In the genomic region with DNA sequence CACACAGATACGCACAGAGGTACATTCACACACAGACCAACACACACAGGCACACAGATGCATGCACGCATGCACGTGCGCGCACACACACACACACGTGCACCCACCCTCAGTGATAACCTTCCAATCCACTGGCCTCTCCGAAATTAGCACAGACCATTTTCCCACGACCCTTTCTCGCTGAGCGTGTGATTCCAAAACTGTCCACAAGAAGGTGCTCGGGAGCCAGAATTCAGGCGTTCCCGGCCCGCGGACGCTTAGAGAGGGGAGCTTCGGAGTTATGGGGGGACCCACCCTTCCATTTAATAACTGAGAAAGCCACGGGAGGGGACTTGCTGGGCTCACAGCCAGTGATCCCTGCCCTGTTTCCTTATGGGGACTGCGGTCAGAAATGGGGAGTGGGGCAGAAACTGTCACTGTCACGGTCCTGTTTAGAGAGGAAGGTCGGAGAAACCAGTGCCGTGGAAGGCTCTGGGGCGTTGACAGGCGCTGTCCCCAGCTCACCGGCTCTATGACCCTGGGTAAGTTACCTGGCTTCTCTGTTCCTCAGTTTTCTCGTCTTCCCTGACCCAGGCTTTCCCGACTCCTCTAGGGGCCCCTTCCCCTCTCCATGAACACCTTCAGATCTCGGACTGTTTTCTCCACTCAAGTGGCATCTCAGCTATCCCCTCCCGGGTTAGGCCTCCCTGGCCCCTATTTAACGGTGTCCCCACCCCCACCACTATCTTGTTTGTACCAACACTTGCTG, we compare ENCODE assay signal across 8 cellular contexts. TPM values are rescaled to one million over a fixed set of nuclear protein-coding genes. Genes with fewer than 3 reads are reported as not detected.
DNase-seq lines count a peak whose midpoint lies in the region; ATAC-seq and TF ChIP-seq lines count a peak whose summit lies in the region.

No MANE protein-coding gene starts in this region.

- H3K4me3 Mint-ChIP-seq in CD8-positive, alpha-beta T cell = peak overlapping the region; percentile 91
- peak overlapping the region; percentile 88 for H3K4me3 Mint-ChIP-seq in nephron progenitor cell

- ATAC-seq in CD8-positive, alpha-beta T cell = peak; percentile 78
- peak; percentile 76 for ATAC-seq in GM19395 (IDR thresholded peaks at IDR 0.05; ENCODE audit: unreplicated experiment)
- ATAC-seq in stimulated activated naive CD8-positive, alpha-beta T cell treated with anti-CD3 and anti-CD28 coated beads, Interleukin-15, Interleukin-2, amounts not matched to agents 100 U/mL and 50 U/mL, for 24 hours = peak; percentile 70

- peaks cover 8% of the 10 kb centered on the region for H3K27me3 Mint-ChIP-seq in CD8-positive, alpha-beta T cell (ENCODE audit: low read depth)
- peaks cover 59% of the 10 kb centered on the region for H3K27me3 Mint-ChIP-seq in nephron progenitor cell (ENCODE audit: low read depth, poor library complexity)

- peak overlapping the region; percentile 74 for H3K27ac Mint-ChIP-seq in CD8-positive, alpha-beta T cell
- H3K27ac Mint-ChIP-seq in nephron progenitor cell = no peak overlapping the region

- peak; percentile 55 to 81 (median 69) for DNase-seq in CD8-positive, alpha-beta T cell
- DNase-seq in HPDE6-E6E7 (ENCODE audit: extremely low spot score) (peak; percentile 47), PC-9 (peak in 1 of 2 experiments; percentile 60), activated T-helper 1 cell treated with Interleukin-2 at 50 U/mL for 16 hours (ENCODE audit: low read depth) (peak; percentile 40), fibroblast of the aortic adventitia (ENCODE audit: low read depth) (peak; percentile 47), nephron progenitor cell (peak; percentile 87)
- DNase-seq in stimulated activated naive CD8-positive, alpha-beta T cell treated with anti-CD3 and anti-CD28 coated beads, Interleukin-15, Interleukin-2, amounts not matched to agents 100 U/mL and 50 U/mL, for 24 hours = peak; percentile 82

- H3K4me2 ChIP-seq in PC-9 = peak overlapping the region; percentile 92

- no peaks in the 10 kb centered on the region for H3K36me3 Mint-ChIP-seq in CD8-positive, alpha-beta T cell
- no peaks in the 10 kb centered on the region for H3K36me3 Mint-ChIP-seq in nephron progenitor cell (ENCODE audit: low read depth)

- no peaks in the 10 kb centered on the region for H3F3A ChIP-seq in PC-9 (ENCODE audit: insufficient read depth, low read depth)

- peaks cover 16% of the 10 kb centered on the region for H3K4me1 Mint-ChIP-seq in CD8-positive, alpha-beta T cell (ENCODE audit: low read depth)
- H3K4me1 Mint-ChIP-seq in nephron progenitor cell = peaks cover 13% of the 10 kb centered on the region

- TF ChIP-seq CTCF in CD8-positive, alpha-beta T cell (IDR thresholded peaks at IDR 0.05) = peak; percentile 72
- TF ChIP-seq CTCF in PC-9 (conservative IDR thresholded peaks at IDR 0.05) (peak; percentile 91), fibroblast of the aortic adventitia (IDR thresholded peaks at IDR 0.05; ENCODE audit: insufficient read depth, low read length) (peak; percentile 91), nephron progenitor cell (IDR thresholded peaks at IDR 0.05) (peak; percentile 89)

- intact Hi-C loops in CD8-positive, alpha-beta T cell (cut with DNase I, micrococcal nuclease) = loop anchor here (1.0 to 5.0 kb wide), 5 partner anchors 72 to 624 kb away; a partner anchor contains a TSS
- intact Hi-C loops in PC-9 (cut with micrococcal nuclease; ENCODE audit: unreplicated experiment) = loop anchor here (1.0 to 2.0 kb wide), 3 partner anchors 33 to 431 kb away; a partner anchor contains a TSS

- no peaks in the 10 kb centered on the region for H3K9me2 ChIP-seq in PC-9 (ENCODE audit: insufficient read depth)

- POLR2A ChIA-PET in CD8-positive, alpha-beta T cell (lab: Charles Lee) = interaction anchor here (1.1 to 1.6 kb wide), 3 partner anchors 22 to 35 kb away, joined by 4 to 9 read pairs (median 8); a partner anchor contains a TSS
- POLR2A ChIA-PET in PC-9 (lab: Charles Lee; ENCODE audit: unreplicated experiment) = interaction anchor here (0.6 to 0.7 kb wide), 5 partner anchors 9 to 587 kb away, joined by 3 to 12 read pairs (median 4); no protein-coding TSS in a partner anchor

- H3K79me2 ChIP-seq in PC-9 (ENCODE audit: low read depth) = no peaks in the 10 kb centered on the region

- H3K9me3 Mint-ChIP-seq in CD8-positive, alpha-beta T cell = no peaks in the 10 kb centered on the region
- H3K9me3 Mint-ChIP-seq in nephron progenitor cell = no peaks in the 10 kb centered on the region

- CTCF ChIA-PET in CD8-positive, alpha-beta T cell (lab: Charles Lee) = interaction anchor here (0.8 to 2.4 kb wide), 33 partner anchors 10 to 893 kb away, joined by 3 to 26 read pairs (median 4); a partner anchor contains a TSS
- CTCF ChIA-PET in PC-9 (lab: Charles Lee) = interaction anchor here (0.5 to 1.4 kb wide), 13 partner anchors 15 to 821 kb away, joined by 3 to 11 read pairs (median 3); no protein-coding TSS in a partner anchor

- no peaks in the 10 kb centered on the region for H3K9me3 ChIP-seq in CD8-positive, alpha-beta T cell (ENCODE audit: low read length)
- H3K9me3 ChIP-seq in PC-9 (ENCODE audit: insufficient read depth, low read depth) = no peaks in the 10 kb centered on the region

- no peaks in the 10 kb centered on the region for H3K36me3 ChIP-seq in CD8-positive, alpha-beta T cell (ENCODE audit: insufficient read depth, low read length)
- H3K36me3 ChIP-seq in PC-9 (ENCODE audit: low read depth) = no peaks in the 10 kb centered on the region

- peaks cover 6% of the 10 kb centered on the region for H3K4me1 ChIP-seq in CD8-positive, alpha-beta T cell (ENCODE audit: insufficient read depth, low read length)
- H3K4me1 ChIP-seq in PC-9 (replicated peaks; ENCODE audit: insufficient read depth) = no peaks in the 10 kb centered on the region

- no peaks in the 10 kb centered on the region for H4K20me1 ChIP-seq in PC-9 (ENCODE audit: insufficient read depth)

- H3K4me3 ChIP-seq in CD8-positive, alpha-beta T cell (ENCODE audit: low read depth, low read length) = peak overlapping the region; percentile 51
- H3K4me3 ChIP-seq in PC-9 = peak overlapping the region; percentile 57
- peak overlapping the region; percentile 65 for H3K4me3 ChIP-seq in fibroblast of the aortic adventitia (ENCODE audit: low read depth, low read length)

- no TSS peak for BruUV-seq in PC-9 (replicated peaks; lab: Mats Ljungman, UMichigan)

- no peak overlapping the region for H3K27ac ChIP-seq in CD8-positive, alpha-beta T cell (ENCODE audit: low read depth, low read length)
- no peak overlapping the region for H3K27ac ChIP-seq in PC-9

- H3K27me3 ChIP-seq in CD8-positive, alpha-beta T cell (ENCODE audit: insufficient read depth, low read length) = no peaks in the 10 kb centered on the region
- H3K27me3 ChIP-seq in PC-9 (ENCODE audit: insufficient read depth, low read depth) = peaks cover 81% of the 10 kb centered on the region

- H2AFZ ChIP-seq in PC-9 = peak overlapping the region; percentile 85

RNA-seq across cellular contexts. Expression of a gene that starts 33.6 kb away (rescaled TPM):
- total RNA-seq in CD8-positive, alpha-beta T cell = 1 to 10 TPM; 3.1 to 3.3 TPM
- total RNA-seq in PC-9 (2021) (15.2 and 15.6 TPM in 2 replicates), fibroblast of the aortic adventitia (ENCODE audit: low replicate concordance) (2.7 and 6.2 TPM in 2 replicates)
